1 cellular context compared by ENCODE assay signal in the genomic region with DNA sequence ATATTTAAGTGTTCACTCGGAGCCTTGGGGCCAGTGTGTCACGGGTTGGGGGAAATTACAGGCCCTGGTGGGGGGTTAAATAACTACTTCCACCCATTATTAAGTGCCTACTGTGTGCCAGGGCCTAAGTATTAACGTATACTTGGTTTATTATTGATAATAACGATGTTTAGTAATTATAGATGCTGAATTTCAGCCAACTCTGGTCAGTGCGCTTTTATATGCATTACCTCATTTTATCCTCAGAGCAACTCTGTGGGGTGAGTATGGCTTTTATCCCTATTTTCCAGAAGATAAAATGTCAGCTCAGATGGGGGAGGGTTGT.
A peak's percentile ranks its signal among the peaks of the same experiment; 100 is the strongest.
TF ChIP-seq lines count a peak whose summit lies in the region.

No MANE protein-coding gene starts in this region.

TF ChIP-seq in K562, 482 proteins besides CTCF, POLR2A, EP300 and RAD21:
- TF ChIP-seq GTF2E2 (tag; IDR thresholded peaks at IDR 0.05) (no peak), ZBTB17 (CRISPR knock-in tag; IDR thresholded peaks at IDR 0.05) (peak; percentile 7; the same call in 1 of the 2 replicates), ZKSCAN8 (CRISPR knock-in tag; IDR thresholded peaks at IDR 0.05) (peak; percentile 66; the same call in 1 of the 2 replicates), HMGN3 (IDR thresholded peaks at IDR 0.05; ENCODE audit: borderline replicate concordance, extremely low read depth, insufficient read length, low read depth, low read length) (no peak), NRF1 (conservative IDR thresholded peaks at IDR 0.05 in 1 of 2, IDR thresholded peaks at IDR 0.05 in 1 of 2) (peak; percentile 3; a peak in 2 of 4 replicates), RBBP5 (IDR thresholded peaks at IDR 0.05; ENCODE audit: borderline replicate concordance, insufficient read depth, low read length, poor library complexity, severe bottlenecking) (peak; percentile 12), ZKSCAN1 (IDR thresholded peaks at IDR 0.05; ENCODE audit: low read depth, low read length) (peak; percentile 95)
TF ChIP-seq in K562: peak in this region for 5.
